11 cellular contexts compared by ENCODE assay signal in the genomic region with DNA sequence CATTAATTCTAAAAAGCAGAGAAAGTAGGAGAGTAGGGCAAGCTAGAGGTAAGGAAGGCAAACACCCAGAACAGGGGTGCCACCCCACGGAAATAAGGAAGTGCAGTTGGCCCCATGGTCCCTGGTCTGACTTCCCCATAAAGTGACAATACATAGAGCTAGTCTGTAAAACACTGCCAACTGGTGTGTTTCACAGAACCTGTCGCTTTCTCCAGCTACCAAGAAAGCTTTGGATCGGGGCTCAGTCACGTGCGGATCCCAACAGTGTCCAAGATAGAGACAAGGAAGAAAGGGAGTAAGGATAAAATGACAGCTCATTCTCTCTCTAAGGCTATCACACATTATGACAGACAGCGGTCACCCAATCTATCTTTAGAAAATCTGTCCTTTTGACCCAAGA. TPM values are rescaled to one million over a fixed set of nuclear protein-coding genes. Genes with fewer than 3 reads are reported as not detected.
DNase-seq lines count a peak whose midpoint lies in the region; ATAC-seq and TF ChIP-seq lines count a peak whose summit lies in the region.
"Had no signal": no experiment of that assay in that cellular context is flagged by ENCODE, and none has a peak within 500 bp of the region (broad histone marks: within the 10 kb centered on the region; RNA-seq: fewer than 3 reads in every experiment).

No MANE protein-coding gene starts in this region.

- peak overlapping the region; percentile 97 for H3K27ac ChIP-seq in GM23338 (ENCODE audit: low read depth)
- peak overlapping the region; percentile 94 for H3K27ac ChIP-seq in PC-3 (ENCODE audit: low read length)
- peak overlapping the region; percentile 93 for H3K27ac ChIP-seq in left ventricle myocardium inferior (replicated peaks)
- peak overlapping the region; percentile 88 for H3K27ac ChIP-seq in skeletal muscle tissue (ENCODE audit: low read depth, low read length)
- H3K27ac ChIP-seq in OCI-LY7 (ENCODE audit: low read depth, low read length, poor library complexity, severe bottlenecking): no peak overlapping the region
- H3K27ac ChIP-seq: KMS-11 had no signal

- TF ChIP-seq CTCF in GM23338 (conservative IDR thresholded peaks at IDR 0.05; ENCODE audit: low read depth in 2 of 2): no peak
- no peak for TF ChIP-seq CTCF in PC-3 (conservative IDR thresholded peaks at IDR 0.05; ENCODE audit: low read depth, low read length)
- no peak for TF ChIP-seq CTCF in left ventricle myocardium inferior (IDR thresholded peaks at IDR 0.05; ENCODE audit: borderline replicate concordance)
- no peak for TF ChIP-seq CTCF in OCI-LY7 (conservative IDR thresholded peaks at IDR 0.05; ENCODE audit: low read length)

- POLR2A ChIA-PET in PC-3 (lab: Charles Lee; ENCODE audit: unreplicated experiment): interaction anchor here (0.6 kb wide), 1 partner anchor 97 kb away, joined by 6 read pairs; no protein-coding TSS in a partner anchor
- POLR2A ChIA-PET in OCI-LY7 (lab: Charles Lee): interaction anchor here (0.5 to 1.0 kb wide), 2 partner anchors 15 to 53 kb away, joined by 3 read pairs; no protein-coding TSS in a partner anchor

- peaks cover 14% of the 10 kb centered on the region; the same call in 2 of the 3 replicates for H3K36me3 Mint-ChIP-seq in GM23338 (ENCODE audit: low read depth)

- H3K4me1 ChIP-seq in GM23338 (ENCODE audit: insufficient read depth): peaks cover 58% of the 10 kb centered on the region
- peaks cover 69% of the 10 kb centered on the region for H3K4me1 ChIP-seq in PC-3 (ENCODE audit: insufficient read depth, low read length)
- peaks cover 99% of the 10 kb centered on the region for H3K4me1 ChIP-seq in left ventricle myocardium inferior
- peaks cover 64 to 80% (median 73%) of the 10 kb centered on the region in 3 donors for H3K4me1 ChIP-seq in skeletal muscle tissue (ENCODE audit: control insufficient read depth in 3 of 3, insufficient read depth in 3 of 3, low read length in 3 of 3)
- no peaks in the 10 kb centered on the region for H3K4me1 ChIP-seq in OCI-LY7 (ENCODE audit: insufficient read depth, low read length, poor library complexity, severe bottlenecking)

- peak overlapping the region; percentile 70 for H3K4me2 ChIP-seq in GM23338
- peak overlapping the region; percentile 78 for H3K4me2 ChIP-seq in PC-3 (ENCODE audit: low read length)
- H3K4me2 ChIP-seq in OCI-LY7 (ENCODE audit: low read length): no peak overlapping the region
- H3K4me2 ChIP-seq: KMS-11 had no signal

- H3F3A ChIP-seq in GM23338 (replicated peaks; ENCODE audit: low read depth) (0 out of 2 replicates have a peak, but pooled peaks cover 7% of the 10 kb centered on the region), PC-3 (ENCODE audit: low read length, unreplicated experiment) (peaks cover 9% of the 10 kb centered on the region)

- peak overlapping the region; percentile 45 for H3K4me3 ChIP-seq in GM23338
- H3K4me3 ChIP-seq in PC-3 (ENCODE audit: low read length): peak overlapping the region; percentile 19; the same call in 1 of the 2 replicates
- no peak overlapping the region for H3K4me3 ChIP-seq in left ventricle myocardium inferior
- H3K4me3 ChIP-seq in skeletal muscle tissue (ENCODE audit: low read length in 3 of 3): peak overlapping the region in 2 of 3 donors; percentile 20 to 42
- no peak overlapping the region for H3K4me3 ChIP-seq in OCI-LY7 (ENCODE audit: low read depth, low read length, poor library complexity, severe bottlenecking)

- peaks cover 60% of the 10 kb centered on the region for H3K4me1 Mint-ChIP-seq in GM23338

- DNase-seq in GM23338 (ENCODE audit: low spot score) (no peak), PC-3 (no peak), left ventricle myocardium inferior (no peak), NCI-H1417 (lab: John Stamatoyannopoulos, UW) (no peak), OCI-LY7 (ENCODE audit: low spot score) (no peak)
- DNase-seq: activated CD8-positive, alpha-beta memory T cell treated with anti-CD3 and anti-CD28 coated beads for 24 hours; stimulated activated CD4-positive, alpha-beta T cell treated with anti-CD3 and anti-CD28 coated beads, Interleukin-4, amount 100 ng/mL, for 24 hours had no signal

- H3K27ac Mint-ChIP-seq in GM23338: peak overlapping the region; percentile 89

- peak overlapping the region; percentile 56 for H3K4me3 Mint-ChIP-seq in GM23338

- H3K9me2 ChIP-seq in GM23338 (ENCODE audit: insufficient read depth) (no peaks in the 10 kb centered on the region), PC-3 (replicated peaks; ENCODE audit: low read length) (no peaks in the 10 kb centered on the region), OCI-LY7 (ENCODE audit: insufficient read depth, low read length) (no peaks in the 10 kb centered on the region)

- H3K9ac ChIP-seq in PC-3 (ENCODE audit: low read length): peak overlapping the region; percentile 68
- peak overlapping the region; percentile 5 to 71 (median 41) for H3K9ac ChIP-seq in skeletal muscle tissue (ENCODE audit: low read depth in 1 of 3, low read length in 3 of 3)
- H3K9ac ChIP-seq: KMS-11 had no signal

- ATAC-seq in GM23338: no peak
- no peak for ATAC-seq in PC-3
- no peak for ATAC-seq in HG02759 (IDR thresholded peaks at IDR 0.05; ENCODE audit: unreplicated experiment)
- ATAC-seq in activated CD4-positive, CD25-positive, alpha-beta regulatory T cell treated with anti-CD3 and anti-CD28 coated beads, Interleukin-2, amount 50 U/mL, for 24 hours: no peak

- intact Hi-C loops in PC-3 (cut with micrococcal nuclease): loop anchor here (5.0 kb wide), 2 partner anchors 32 to 78 kb away; no protein-coding TSS in a partner anchor
- intact Hi-C loops in left ventricle myocardium inferior (cut with micrococcal nuclease): no loop called here
- intact Hi-C loops in OCI-LY7 (cut with micrococcal nuclease; ENCODE audit: unreplicated experiment): no loop called here

- H3K9me3 Mint-ChIP-seq in GM23338: no peaks in the 10 kb centered on the region

- peaks cover 78% of the 10 kb centered on the region for H3K79me2 ChIP-seq in GM23338 (replicated peaks; ENCODE audit: insufficient read depth)
- peaks cover 88% of the 10 kb centered on the region for H3K79me2 ChIP-seq in PC-3 (ENCODE audit: low read length)
- H3K79me2 ChIP-seq in OCI-LY7 (ENCODE audit: insufficient read depth, low read depth, low read length): no peaks in the 10 kb centered on the region

- H3K36me3 ChIP-seq in GM23338 (ENCODE audit: insufficient read depth) (no peaks in the 10 kb centered on the region), PC-3 (ENCODE audit: low read depth, low read length) (peaks cover 6% of the 10 kb centered on the region; the same call in 1 of the 2 replicates), left ventricle myocardium inferior (no peaks in the 10 kb centered on the region), skeletal muscle tissue (ENCODE audit: control insufficient read depth in 3 of 3, insufficient read depth in 3 of 3, low read length in 3 of 3) (no peaks in the 10 kb centered on the region), OCI-LY7 (ENCODE audit: insufficient read depth, low read length) (no peaks in the 10 kb centered on the region)

- no peaks in the 10 kb centered on the region for H4K20me1 ChIP-seq in GM23338 (replicated peaks; ENCODE audit: insufficient read depth)
- peaks cover 10% of the 10 kb centered on the region; the same call in 1 of the 2 replicates for H4K20me1 ChIP-seq in PC-3 (ENCODE audit: low read length)
- no peaks in the 10 kb centered on the region for H4K20me1 ChIP-seq in OCI-LY7 (ENCODE audit: insufficient read depth, low read length)

- H3K27me3 ChIP-seq in GM23338 (ENCODE audit: insufficient read depth): no peaks in the 10 kb centered on the region
- no peaks in the 10 kb centered on the region for H3K27me3 ChIP-seq in PC-3 (ENCODE audit: low read length)
- no peaks in the 10 kb centered on the region for H3K27me3 ChIP-seq in left ventricle myocardium inferior (ENCODE audit: low read depth)
- H3K27me3 ChIP-seq in skeletal muscle tissue (ENCODE audit: control insufficient read depth in 3 of 3, insufficient read depth in 3 of 3, low read length in 3 of 3): no peaks in the 10 kb centered on the region

- CTCF ChIA-PET in PC-3 (lab: Charles Lee): no interaction called here
- CTCF ChIA-PET in OCI-LY7 (lab: Charles Lee; ENCODE audit: unreplicated experiment): no interaction called here

- H3K9me3 ChIP-seq in PC-3 (ENCODE audit: low read length) (no peaks in the 10 kb centered on the region), left ventricle myocardium inferior (replicated peaks) (no peaks in the 10 kb centered on the region), skeletal muscle tissue (ENCODE audit: control insufficient read depth in 3 of 3, low read length in 3 of 3) (no peaks in the 10 kb centered on the region), OCI-LY7 (ENCODE audit: low read length) (no peaks in the 10 kb centered on the region)

- H2AFZ ChIP-seq in GM23338 (no peak overlapping the region), PC-3 (ENCODE audit: low read length) (no peak overlapping the region), OCI-LY7 (ENCODE audit: low read length) (no peak overlapping the region)

- peaks cover 9% of the 10 kb centered on the region for H3K27me3 Mint-ChIP-seq in GM23338 (ENCODE audit: insufficient read depth, low read depth, poor library complexity)

- BruUV-seq in PC-3 (replicated peaks; lab: Mats Ljungman, UMichigan): no TSS peak
- BruUV-seq in OCI-LY7 (replicated peaks; lab: Mats Ljungman, UMichigan): no TSS peak

RNA-seq across cellular contexts. Expression of a gene that starts 36.4 kb away (rescaled TPM):
- 36.9 and 39.5 TPM in 2 replicates for total RNA-seq in GM23338 (2014; rRNA removed; shearing (Covaris generic))
- polyA plus RNA-seq in GM23338 (2016; fragmentation: Nextera tagmentation; extraction: Ambion mirVana): 15.5 and 18.0 TPM in 2 replicates
- total RNA-seq in PC-3 (2014; rRNA removed) (39.7 and 41.7 TPM in 2 replicates), left ventricle myocardium inferior (45.0 TPM), skeletal muscle tissue (16.2 TPM), OCI-LY7 (2022) (0.49 and 1.7 TPM in 2 replicates)
- total RNA-seq in OCI-LY7 (2014; rRNA removed; shearing (Covaris generic)): 0.03 and 0.22 TPM in 2 replicates

Comparison
In these comparisons a context has a peak if more than half of its experiments do, and no peak if none do; other contexts are left out.
1. H3K4me3 ChIP-seq: peak in GM23338 (single experiment), PC-3 (single experiment) and skeletal muscle tissue (2 of 3); none in left ventricle myocardium inferior (single experiment) and OCI-LY7 (single experiment).